In genomic region chr10:22319559-22320558, GRCh38 we compare ENCODE assay signal across 7 cellular contexts. TPM values are rescaled to one million over a fixed set of nuclear protein-coding genes. Genes with fewer than 3 reads are reported as not detected.
DNase-seq lines count a peak whose midpoint lies in the region; ATAC-seq, FAIRE-seq and TF ChIP-seq lines count a peak whose summit lies in the region.

No MANE protein-coding gene starts in this region.

- H3K27me3 ChIP-seq in Peyer's patch (no peaks in the 10 kb centered on the region), endothelial cell of umbilical vein (ENCODE audit: control insufficient read depth in 2 of 2, insufficient read depth in 2 of 2, low read length in 2 of 2) (peaks cover 22 to 30% of the 10 kb centered on the region in 2 experiments), pancreas (peaks cover 0 to 5% (median 0%) of the 10 kb centered on the region in 4 donors)

- ATAC-seq in pancreas (no peak), GM21825 (IDR thresholded peaks at IDR 0.05; ENCODE audit: unreplicated experiment) (no peak)

- H3K9ac ChIP-seq in endothelial cell of umbilical vein (replicated peaks; ENCODE audit: extremely low read depth, insufficient read depth, low read length), result no peak overlapping the region

- no peaks in the 10 kb centered on the region for H3K36me3 ChIP-seq in Peyer's patch
- H3K36me3 ChIP-seq in endothelial cell of umbilical vein (ENCODE audit: control insufficient read depth in 2 of 2, extremely low read depth in 1 of 2, insufficient read depth in 2 of 2, low read length in 2 of 2), result no peaks in the 10 kb centered on the region
- no peaks in the 10 kb centered on the region for H3K36me3 ChIP-seq in pancreas

- intact Hi-C loops in endothelial cell of umbilical vein (cut with micrococcal nuclease), result loop anchor here (1.0 to 10.0 kb wide), 6 partner anchors 91 to 823 kb away; partner anchors contain the start of genes MSRB2, PIP4K2A and SKIDA1
- intact Hi-C loops in pancreas (cut with DNase I), result loop anchor here in 1 of 3 donors (10.0 kb wide), 1 partner anchor 75 kb away; no protein-coding TSS in a partner anchor

- H4K20me1 ChIP-seq in endothelial cell of umbilical vein (replicated peaks; ENCODE audit: control insufficient read depth, extremely low read depth, insufficient read depth, low read length), result peaks cover 10% of the 10 kb centered on the region

- DNase-seq in GM18507 (ENCODE audit: extremely low spot score, insufficient read length, low read depth) (no peak), Peyer's patch (peak in 1 of 3 donors; percentile 22), endothelial cell of umbilical vein (ENCODE audit: low read depth, low spot score) (peak; percentile 47), pancreas (peak in 1 of 6 donors; percentile 18), activated gamma-delta T cell (lab: John Stamatoyannopoulos, UW) (no peak), AG08396 (ENCODE audit: low spot score) (no peak)

- TF ChIP-seq POLR2A in Peyer's patch (IDR thresholded peaks at IDR 0.05) (no peak), endothelial cell of umbilical vein (IDR thresholded peaks at IDR 0.05; ENCODE audit: low read depth, low read length) (no peak)

- peak overlapping the region; percentile 27 to 96 (median 83) for H3K4me3 ChIP-seq in Peyer's patch
- peak overlapping the region; percentile 51 to 96 (median 67) for H3K4me3 ChIP-seq in endothelial cell of umbilical vein (replicated peaks in 1 of 3; ENCODE audit: insufficient read depth in 1 of 3, low read depth in 1 of 3, low read length in 3 of 3)
- H3K4me3 ChIP-seq in pancreas, result peak overlapping the region in 3 of 4 donors; percentile 17 to 86 (median 84)

- H3K9me1 ChIP-seq in endothelial cell of umbilical vein (replicated peaks; ENCODE audit: control insufficient read depth, extremely low read depth, insufficient read depth, low read length), result no peaks in the 10 kb centered on the region

- CTCF ChIA-PET in endothelial cell of umbilical vein (lab: Charles Lee), result interaction anchor here (0.6 to 1.3 kb wide), 2 partner anchors 309 to 663 kb away, joined by 3 read pairs; no protein-coding TSS in a partner anchor

- 32 to 35% methylated on average over 40 of the region's 40 CpGs for WGBS in pancreas, 2 donors

- no TSS peak for BruUV-seq in endothelial cell of umbilical vein (replicated peaks; lab: Mats Ljungman, UMichigan)

- H3K4me2 ChIP-seq in endothelial cell of umbilical vein (ENCODE audit: insufficient read depth, low read length), result peak overlapping the region; percentile 71

- FAIRE-seq in GM18507 (lab: Jason Lieb, UNC), result peak; percentile 56
- FAIRE-seq in endothelial cell of umbilical vein (lab: Jason Lieb, UNC), result no peak
- FAIRE-seq in pancreas (lab: Jason Lieb, UNC), result peak; percentile 26

- no peaks in the 10 kb centered on the region for H3K79me2 ChIP-seq in endothelial cell of umbilical vein (ENCODE audit: control insufficient read depth, insufficient read depth, low read length)

- peak overlapping the region; percentile 60 for H2AFZ ChIP-seq in endothelial cell of umbilical vein (ENCODE audit: low read depth, low read length)

- H3K4me1 ChIP-seq in Peyer's patch, result peaks cover 0 to 44% (median 7%) of the 10 kb centered on the region in 4 donors
- peaks cover 25% of the 10 kb centered on the region for H3K4me1 ChIP-seq in endothelial cell of umbilical vein (ENCODE audit: control insufficient read depth, extremely low read depth, insufficient read depth, low read length)
- H3K4me1 ChIP-seq in pancreas, result peaks cover 18 to 30% (median 18%) of the 10 kb centered on the region in 3 donors

- POLR2A ChIA-PET in endothelial cell of umbilical vein (lab: Charles Lee), result interaction anchor here (0.6 kb wide), 1 partner anchor 731 kb away, joined by 4 read pairs; no protein-coding TSS in a partner anchor

- dilution Hi-C loops in endothelial cell of umbilical vein (cut with MboI; ENCODE audit: extremely low pct_ligation_motif_present, low sequenced_read_pairs), result no loop called here

- H3K27ac ChIP-seq in Peyer's patch (peak overlapping the region; percentile 54 to 91 (median 74)), endothelial cell of umbilical vein (ENCODE audit: insufficient read depth, low read depth, low read length) (no peak overlapping the region), pancreas (peak overlapping the region in 2 of 4 donors; percentile 68 to 75)

- TF ChIP-seq CTCF in Peyer's patch (IDR thresholded peaks at IDR 0.05) (no peak), endothelial cell of umbilical vein (IDR thresholded peaks at IDR 0.05; ENCODE audit: extremely low read depth in 1 of 2, insufficient read depth in 1 of 2, low read depth in 1 of 2, low read length in 2 of 2) (no peak), pancreas (IDR thresholded peaks at IDR 0.05) (no peak)

- H3K9me3 ChIP-seq in Peyer's patch (no peaks in the 10 kb centered on the region), endothelial cell of umbilical vein (replicated peaks; ENCODE audit: control insufficient read depth, insufficient read depth, low read length) (no peaks in the 10 kb centered on the region), pancreas (no peaks in the 10 kb centered on the region)

TF ChIP-seq in endothelial cell of umbilical vein, 7 proteins besides CTCF, POLR2A, EP300 and RAD21:
- no peak for TF ChIP-seq JUN (IDR thresholded peaks at IDR 0.05; ENCODE audit: borderline replicate concordance, insufficient read depth, insufficient read length, low read depth)
- no peak for TF ChIP-seq MAX (IDR thresholded peaks at IDR 0.05; ENCODE audit: insufficient read depth, insufficient read length)
- TF ChIP-seq GATA2 (IDR thresholded peaks at IDR 0.05; ENCODE audit: insufficient read depth, insufficient read length, low read depth, low read length), result no peak
- TF ChIP-seq EZH2 (IDR thresholded peaks at IDR 0.05; ENCODE audit: borderline replicate concordance, low read depth, low read length, severe bottlenecking), result no peak
- TF ChIP-seq POLR2AphosphoS5 (IDR thresholded peaks at IDR 0.05; ENCODE audit: insufficient read depth, low read depth, low read length), result no peak
- no peak for TF ChIP-seq FOS (IDR thresholded peaks at IDR 0.05; ENCODE audit: borderline replicate concordance, insufficient read depth, low read length)
- TF ChIP-seq MYC (IDR thresholded peaks at IDR 0.05; ENCODE audit: low read depth, low read length), result no peak

RNA-seq across cellular contexts. Expression of gene BMI1, which starts 1.0 kb away (rescaled TPM):
- total RNA-seq in Peyer's patch, result 10 to 100 TPM; 15.6 to 47.9 (median 17.6) TPM
- 21.0 and 25.1 TPM in 2 replicates for total RNA-seq in endothelial cell of umbilical vein
- polyA plus RNA-seq in endothelial cell of umbilical vein, result 12.0 and 13.0 TPM in 2 replicates
- polyA plus RNA-seq in endothelial cell of umbilical vein (2011; cell fraction: cytosol; rRNA removed), result 17.1 and 17.5 TPM in 2 replicates
- 31.3 and 34.0 TPM in 2 replicates for polyA plus RNA-seq in endothelial cell of umbilical vein (2011; cell fraction: nucleus; rRNA removed)
- polyA plus RNA-seq in endothelial cell of umbilical vein (2012), result 34.3 and 45.3 TPM in 2 replicates
- 53.9 and 91.8 TPM in 2 replicates for polyA minus RNA-seq in endothelial cell of umbilical vein
- polyA minus RNA-seq in endothelial cell of umbilical vein (2011; cell fraction: cytosol; rRNA and poly(A)+ RNA removed), result 21.7 TPM
- 11.4 and 17.4 TPM in 2 replicates for polyA minus RNA-seq in endothelial cell of umbilical vein (2011; cell fraction: nucleus; rRNA and poly(A)+ RNA removed)
- 10 to 100 TPM; 15.8 to 33.9 (median 24.0) TPM for total RNA-seq in pancreas
- 10 to 100 TPM; 10.6 to 25.1 TPM for polyA plus RNA-seq in pancreas

RNA-seq across cellular contexts. Expression of gene COMMD3, which starts 3.7 kb away (rescaled TPM):
- total RNA-seq in Peyer's patch (100 to 1,000 TPM in 1 of 4 donors, 10 to 100 TPM in 3; 23.0 to 113 (median 36.6) TPM), endothelial cell of umbilical vein (48.9 and 49.8 TPM in 2 replicates), pancreas (10 to 100 TPM; 27.9 to 43.0 (median 34.6) TPM)
- polyA plus RNA-seq in endothelial cell of umbilical vein (21.0 and 22.5 TPM in 2 replicates), pancreas (10 to 100 TPM; 47.6 to 60.4 TPM)
- 33.2 and 40.0 TPM in 2 replicates for polyA plus RNA-seq in endothelial cell of umbilical vein (2011; cell fraction: cytosol; rRNA removed)
- polyA plus RNA-seq in endothelial cell of umbilical vein (2011; cell fraction: nucleus; rRNA removed), result 39.6 and 58.7 TPM in 2 replicates
- 36.5 and 60.6 TPM in 2 replicates for polyA plus RNA-seq in endothelial cell of umbilical vein (2012)
- 6.3 and 10.6 TPM in 2 replicates for polyA minus RNA-seq in endothelial cell of umbilical vein
- 3.5 TPM for polyA minus RNA-seq in endothelial cell of umbilical vein (2011; cell fraction: cytosol; rRNA and poly(A)+ RNA removed)
- 12.6 and 15.6 TPM in 2 replicates for polyA minus RNA-seq in endothelial cell of umbilical vein (2011; cell fraction: nucleus; rRNA and poly(A)+ RNA removed)

RNA-seq across cellular contexts. Expression of gene SPAG6, which starts 25.4 kb away (rescaled TPM):
- not detected for total RNA-seq in Peyer's patch
- not detected in 2 replicates for total RNA-seq in endothelial cell of umbilical vein
- not detected in 2 replicates for polyA plus RNA-seq in endothelial cell of umbilical vein
- polyA plus RNA-seq in endothelial cell of umbilical vein (2011; cell fraction: cytosol; rRNA removed), result not detected in 2 replicates
- not detected in 2 replicates for polyA plus RNA-seq in endothelial cell of umbilical vein (2011; cell fraction: nucleus; rRNA removed)
- 0.09 TPM in 1 of 2 replicates, not detected in the other for polyA plus RNA-seq in endothelial cell of umbilical vein (2012)
- polyA minus RNA-seq in endothelial cell of umbilical vein, result not detected in 2 replicates
- not detected for polyA minus RNA-seq in endothelial cell of umbilical vein (2011; cell fraction: cytosol; rRNA and poly(A)+ RNA removed)
- polyA minus RNA-seq in endothelial cell of umbilical vein (2011; cell fraction: nucleus; rRNA and poly(A)+ RNA removed), result not detected in 2 replicates
- under 1 TPM in 5 of 6 donors, not detected in 1; 0.08 to 0.47 (median 0.34) TPM for total RNA-seq in pancreas
- polyA plus RNA-seq in pancreas, result 1 to 10 TPM in 1 of 2 donors, under 1 TPM in 1; 0.53 to 1.3 TPM
